Comparison of ENCODE assay signal across 9 cellular contexts in the genomic region with DNA sequence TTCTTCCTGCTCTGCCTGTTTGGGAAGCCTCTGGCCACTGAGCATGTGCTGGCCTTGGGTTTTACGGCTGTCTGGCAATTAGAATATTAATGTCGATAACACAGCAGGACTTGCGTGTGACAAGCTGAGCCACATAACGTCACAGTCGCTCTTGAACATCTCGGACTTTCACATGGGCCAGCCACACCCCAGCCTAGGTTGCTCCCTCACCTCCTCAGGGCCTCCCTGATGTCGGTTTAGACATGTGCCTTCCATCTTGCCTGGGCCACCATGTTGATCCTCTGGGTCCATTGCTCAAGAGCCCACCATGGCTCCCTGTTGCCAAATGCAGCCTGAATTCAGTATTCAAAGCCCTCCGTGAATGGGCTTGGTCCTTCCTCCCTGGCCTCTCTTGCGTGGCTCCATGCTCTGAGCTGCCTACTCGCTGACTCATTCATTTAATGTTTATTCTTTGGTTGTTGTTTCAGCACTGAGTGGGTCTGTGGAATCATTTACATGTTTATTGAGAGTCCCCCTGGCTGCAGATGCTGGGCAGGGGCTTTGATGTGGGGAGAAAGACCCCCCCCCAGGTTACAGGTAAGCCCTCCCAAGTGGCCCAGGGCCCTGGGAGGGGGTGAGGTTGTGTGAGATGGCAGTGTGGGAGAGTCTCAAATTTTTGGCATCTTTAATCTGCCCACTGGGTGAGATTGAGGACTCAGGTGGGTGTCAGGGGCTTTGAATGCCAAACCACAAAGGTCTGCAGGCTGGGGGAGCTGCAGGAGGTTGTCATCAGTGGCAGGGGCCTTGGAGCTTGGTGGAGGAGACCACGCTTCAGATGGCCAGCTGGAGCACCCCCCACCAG.
DNase-seq lines count a peak whose midpoint lies in the region; ATAC-seq and TF ChIP-seq lines count a peak whose summit lies in the region.
"Had no signal": no experiment of that assay in that cellular context is flagged by ENCODE, and none has a peak within 500 bp of the region (broad histone marks: within the 10 kb centered on the region; RNA-seq: fewer than 3 reads in every experiment).

No MANE protein-coding gene starts in this region.

- TF ChIP-seq CTCF in upper lobe of left lung (IDR thresholded peaks at IDR 0.05): no peak
- TF ChIP-seq CTCF in gastroesophageal sphincter (IDR thresholded peaks at IDR 0.05): no peak

- no peak for DNase-seq in activated naive CD4-positive, alpha-beta T cell (lab: John Stamatoyannopoulos, UW)
- DNase-seq in T-helper 17 cell (no peak), fibroblast of peridontal ligament (ENCODE audit: extremely low read depth) (peak; percentile 58), upper lobe of left lung (no peak), HuH-7.5 (ENCODE audit: low spot score) (no peak)

- H3K4me3 ChIP-seq in upper lobe of left lung (no peak overlapping the region), gastroesophageal sphincter (no peak overlapping the region)

- H3K4me1 ChIP-seq in upper lobe of left lung (peaks cover 81 to 98% (median 94%) of the 10 kb centered on the region in 4 donors), gastroesophageal sphincter (peaks cover 0 to 39% (median 9%) of the 10 kb centered on the region in 3 donors)

- no peaks in the 10 kb centered on the region for H3K9me3 ChIP-seq in T-helper 17 cell (ENCODE audit: control insufficient read depth, low read length, poor library complexity, severe bottlenecking)
- H3K9me3 ChIP-seq in upper lobe of left lung: no peaks in the 10 kb centered on the region
- no peaks in the 10 kb centered on the region for H3K9me3 ChIP-seq in gastroesophageal sphincter

- H3K9me3 Mint-ChIP-seq in activated naive CD4-positive, alpha-beta T cell treated with anti-CD3 and anti-CD28 coated beads, Interleukin-2, amount 50 U/mL, for 24 hours: no peaks in the 10 kb centered on the region

- H3K4me3 Mint-ChIP-seq in activated naive CD4-positive, alpha-beta T cell treated with anti-CD3 and anti-CD28 coated beads, Interleukin-2, amount 50 U/mL, for 24 hours: peak overlapping the region; percentile 21
- no peak overlapping the region for H3K4me3 Mint-ChIP-seq in T-helper 17 cell

- H3K36me3 ChIP-seq in upper lobe of left lung (peaks cover 0 to 5% (median 0%) of the 10 kb centered on the region in 4 donors), gastroesophageal sphincter (no peaks in the 10 kb centered on the region)

- 65 to 70% methylated on average over 11 of the region's 11 CpGs for WGBS in upper lobe of left lung, 2 donors
- 90% methylated on average over 2 of the region's 11 CpGs for WGBS in gastroesophageal sphincter (ENCODE audit: low coverage in 1 of 2), 2 donors

- H3K36me3 Mint-ChIP-seq in activated naive CD4-positive, alpha-beta T cell treated with anti-CD3 and anti-CD28 coated beads, Interleukin-2, amount 50 U/mL, for 24 hours: peaks cover 4% of the 10 kb centered on the region
- no peaks in the 10 kb centered on the region for H3K36me3 Mint-ChIP-seq in T-helper 17 cell (ENCODE audit: low read depth)

- TF ChIP-seq EP300 in upper lobe of left lung (IDR thresholded peaks at IDR 0.05): no peak
- no peak for TF ChIP-seq EP300 in gastroesophageal sphincter (IDR thresholded peaks at IDR 0.05)

- H3K27me3 Mint-ChIP-seq in activated naive CD4-positive, alpha-beta T cell treated with anti-CD3 and anti-CD28 coated beads, Interleukin-2, amount 50 U/mL, for 24 hours: no peaks in the 10 kb centered on the region
- H3K27me3 Mint-ChIP-seq in T-helper 17 cell: no peaks in the 10 kb centered on the region

- peak overlapping the region; percentile 68 to 80 (median 70) for H3K27ac ChIP-seq in upper lobe of left lung
- no peak overlapping the region for H3K27ac ChIP-seq in gastroesophageal sphincter

- no peaks in the 10 kb centered on the region for H3K27me3 ChIP-seq in upper lobe of left lung
- H3K27me3 ChIP-seq in gastroesophageal sphincter: no peaks in the 10 kb centered on the region

- H3K4me1 Mint-ChIP-seq in activated naive CD4-positive, alpha-beta T cell treated with anti-CD3 and anti-CD28 coated beads, Interleukin-2, amount 50 U/mL, for 24 hours: peaks cover 77% of the 10 kb centered on the region
- H3K4me1 Mint-ChIP-seq in T-helper 17 cell: peaks cover 58% of the 10 kb centered on the region

- H3K27ac Mint-ChIP-seq in activated naive CD4-positive, alpha-beta T cell treated with anti-CD3 and anti-CD28 coated beads, Interleukin-2, amount 50 U/mL, for 24 hours: peak overlapping the region; percentile 91
- H3K27ac Mint-ChIP-seq in T-helper 17 cell: peak overlapping the region; percentile 75

- no peak for TF ChIP-seq POLR2A in upper lobe of left lung (IDR thresholded peaks at IDR 0.05)
- no peak for TF ChIP-seq POLR2A in gastroesophageal sphincter (IDR thresholded peaks at IDR 0.05)

- no peak for ATAC-seq in T-helper 17 cell
- no peak for ATAC-seq in upper lobe of left lung (ENCODE audit: low FRiP score in 2 of 2)
- ATAC-seq in GM18511 (IDR thresholded peaks at IDR 0.05; ENCODE audit: unreplicated experiment): no peak
- no peak for ATAC-seq in gastroesophageal sphincter
- ATAC-seq: sciatic nerve had no signal

Comparison
In these comparisons a context has a peak if more than half of its experiments do, and no peak if none do; other contexts are left out.
1. H3K27ac ChIP-seq: peak in upper lobe of left lung (4 of 4); none in gastroesophageal sphincter (0 of 4).